Comparison of ENCODE assay signal across 18 cellular contexts in genomic region chr12:44433647-44434046, GRCh38.
DNase-seq lines count a peak whose midpoint lies in the region; ATAC-seq and TF ChIP-seq lines count a peak whose summit lies in the region.
"Had no signal": no experiment of that assay in that cellular context is flagged by ENCODE, and none has a peak within 500 bp of the region (broad histone marks: within the 10 kb centered on the region; RNA-seq: fewer than 3 reads in every experiment).

No MANE protein-coding gene starts in this region.

- ATAC-seq in GM18870 (IDR thresholded peaks at IDR 0.05; ENCODE audit: unreplicated experiment), result peak; percentile 33
- peak; percentile 48 for ATAC-seq in GM21526 (IDR thresholded peaks at IDR 0.05; ENCODE audit: low FRiP score, unreplicated experiment)
- ATAC-seq in HG03432 (IDR thresholded peaks at IDR 0.05; ENCODE audit: unreplicated experiment), result peak; percentile 31
- ATAC-seq: PC-3 had no signal

- no peak overlapping the region for H3K4me3 ChIP-seq in GM12865 (ENCODE audit: low read depth, low read length)
- H3K4me3 ChIP-seq: BLaER1, SJSA1 had no signal

- TF ChIP-seq CTCF in GM12865 (IDR thresholded peaks at IDR 0.05; ENCODE audit: insufficient read depth, low read depth, low read length, missing control alignments), result no peak

- peak; percentile 41 for DNase-seq in GM12865 (ENCODE audit: low read depth)
- DNase-seq in ureter (ENCODE audit: low spot score), result no peak
- no peak for DNase-seq in cerebellar cortex (ENCODE audit: low spot score)
- no peak for DNase-seq in kidney tubule cell (ENCODE audit: low spot score)
- DNase-seq in activated CD4-positive, alpha-beta T cell treated with anti-CD3 and anti-CD28 coated beads, Interleukin-2, amount 50 U/mL, for 1 hour, result no peak
- DNase-seq: CD8-positive, alpha-beta memory T cell; DMS79; GOT3; NCI-H1417 treated with DMSO at 0.1 percent for 48 hours; NCI-H2029; NCI-H2171 treated with DMSO at 0.1 percent for 48 hours; NCI-H446 treated with DMSO at 0.1 percent for 48 hours; PC-3 had no signal
